Comparison of ENCODE assay signal across 19 cellular contexts in the genomic region with DNA sequence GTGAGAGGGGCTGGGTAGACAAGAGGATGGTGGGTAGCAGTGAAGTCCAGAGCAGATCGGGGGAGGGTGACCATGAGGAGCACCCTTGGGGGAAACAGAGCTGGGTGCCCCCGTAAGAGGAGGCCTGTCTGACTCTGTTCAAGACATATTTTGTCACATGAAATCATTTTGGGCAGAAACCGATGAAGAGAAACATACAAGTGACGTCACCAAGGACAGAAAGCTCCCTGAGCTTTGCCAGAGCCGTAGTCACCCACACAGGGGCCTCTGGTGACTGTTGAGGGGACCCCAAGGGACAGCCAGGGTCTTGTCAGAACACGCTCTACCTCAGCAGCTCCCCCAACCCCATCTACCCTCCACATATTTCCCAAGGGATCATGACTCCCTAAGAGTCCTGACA. TPM values are rescaled to one million over a fixed set of nuclear protein-coding genes. Genes with fewer than 3 reads are reported as not detected.
A peak's percentile ranks its signal among the peaks of the same experiment; 100 is the strongest.
DNase-seq lines count a peak whose midpoint lies in the region; TF ChIP-seq lines count a peak whose summit lies in the region.
"Had no signal": no experiment of that assay in that cellular context is flagged by ENCODE, and none has a peak within 500 bp of the region (broad histone marks: within the 10 kb centered on the region; RNA-seq: fewer than 3 reads in every experiment).

No MANE protein-coding gene starts in this region.

- H3K36me3 ChIP-seq in A673 (ENCODE audit: insufficient read depth, low read length, poor library complexity, severe bottlenecking) (no peaks in the 10 kb centered on the region), BLaER1 (no peaks in the 10 kb centered on the region), esophagus muscularis mucosa (no peaks in the 10 kb centered on the region)

- WGBS in esophagus muscularis mucosa: 76% methylated on average over 6 of the region's 6 CpGs

- no peak overlapping the region for H3K4me3 ChIP-seq in A673 (ENCODE audit: low read depth, low read length, poor library complexity, severe bottlenecking)
- no peak overlapping the region for H3K4me3 ChIP-seq in BLaER1
- H3K4me3 ChIP-seq in esophagus muscularis mucosa: no peak overlapping the region
- H3K4me3 ChIP-seq: GM12878 had no signal

- intact Hi-C loops in A673 (cut with micrococcal nuclease; ENCODE audit: unreplicated experiment): no loop called here
- intact Hi-C loops in esophagus muscularis mucosa (cut with DNase I): no loop called here

- no peak overlapping the region for H3K9ac ChIP-seq in BLaER1

- H3K27me3 ChIP-seq in A673 (replicated peaks; ENCODE audit: insufficient read depth, low read depth, low read length, poor library complexity): no peaks in the 10 kb centered on the region
- no peaks in the 10 kb centered on the region for H3K27me3 ChIP-seq in BLaER1
- H3K27me3 ChIP-seq in esophagus muscularis mucosa: peaks cover 0 to 17% (median 0%) of the 10 kb centered on the region in 4 donors

- POLR2A ChIA-PET in A673 (lab: Charles Lee; ENCODE audit: low non-redundant PET): no interaction called here

- peak; percentile 9 for DNase-seq in A673 (ENCODE audit: low spot score)
- peak; percentile 80 for DNase-seq in esophagus muscularis mucosa (ENCODE audit: extremely low spot score)
- no peak for DNase-seq in EL
- DNase-seq in NCI-H82 (lab: John Stamatoyannopoulos, UW): no peak
- DNase-seq in DMS153 (lab: John Stamatoyannopoulos, UW): no peak
- DNase-seq: 8988T; AML-193; C1 segment of cervical spinal cord; CD4-positive, alpha-beta memory T cell; CD4-positive, CD25-positive, alpha-beta regulatory T cell; CD8-positive, alpha-beta memory T cell; COR-L47; DMS 273 treated with DMSO at 0.1 percent for 48 hours; DMS79 treated with DMSO at 0.1 percent for 48 hours; GDM1 had no signal

- H3K4me2 ChIP-seq in BLaER1: 0 out of 2 replicates have a peak overlapping the region, but pooled peaks have one; percentile 15

- BruUV-seq in A673 (replicated peaks; lab: Mats Ljungman, UMichigan): no TSS peak

- H4K20me1 ChIP-seq in BLaER1: no peaks in the 10 kb centered on the region

- TF ChIP-seq CTCF in A673 (conservative IDR thresholded peaks at IDR 0.05; ENCODE audit: low read depth, low read length) (no peak), esophagus muscularis mucosa (IDR thresholded peaks at IDR 0.05) (no peak)

- TF ChIP-seq EP300 in esophagus muscularis mucosa (IDR thresholded peaks at IDR 0.05): no peak

- no peak overlapping the region for H3K27ac ChIP-seq in A673 (ENCODE audit: low read depth, low read length, poor library complexity, severe bottlenecking)
- no peak overlapping the region for H3K27ac ChIP-seq in BLaER1
- no peak overlapping the region for H3K27ac ChIP-seq in esophagus muscularis mucosa (replicated peaks in 1 of 4)

- H3K9me3 ChIP-seq in A673 (ENCODE audit: low read depth, low read length, poor library complexity, severe bottlenecking) (no peaks in the 10 kb centered on the region), BLaER1 (no peaks in the 10 kb centered on the region), esophagus muscularis mucosa (no peaks in the 10 kb centered on the region)

- CTCF ChIA-PET in A673 (lab: Charles Lee): interaction anchor here (1.0 kb wide), 1 partner anchor 38 kb away, joined by 3 read pairs; no protein-coding TSS in a partner anchor

- H3K4me1 ChIP-seq in A673 (ENCODE audit: insufficient read depth, low read length, poor library complexity, severe bottlenecking) (peaks cover 3% of the 10 kb centered on the region), BLaER1 (peaks cover 32% of the 10 kb centered on the region), esophagus muscularis mucosa (no peaks in the 10 kb centered on the region)

- TF ChIP-seq POLR2A in esophagus muscularis mucosa (IDR thresholded peaks at IDR 0.05; ENCODE audit: low read depth): no peak

RNA-seq across cellular contexts. Expression of a gene that starts 39.2 kb away (rescaled TPM):
- total RNA-seq in A673 (2021) (not detected in 2 replicates), esophagus muscularis mucosa (under 1 TPM in 1 of 4 donors, not detected in 3; 0.52 TPM)
- total RNA-seq: B cell; CD4-positive, alpha-beta memory T cell; CD4-positive, CD25-positive, alpha-beta regulatory T cell; CD8-positive, alpha-beta memory T cell; G401; GM12878 had no signal

Comparison
In these comparisons a context has a peak if more than half of its experiments do, and no peak if none do; other contexts are left out.
1. DNase-seq: peak in A673 (single experiment) and esophagus muscularis mucosa (single experiment); none in EL (single experiment), NCI-H82 (single experiment) and DMS153 (single experiment).